Comparison of ENCODE assay signal across 20 cellular contexts in genomic region chr4:169327951-169328350, GRCh38.
"Had no signal": no experiment of that assay in that cellular context is flagged by ENCODE, and none has a peak within 500 bp of the region (broad histone marks: within the 10 kb centered on the region; RNA-seq: fewer than 3 reads in every experiment).

No MANE protein-coding gene starts in this region.

- H3K36me3 ChIP-seq: SJSA1 had no signal

- FAIRE-seq: RCC 7860 had no signal

- H3K27me3 ChIP-seq: SJSA1 had no signal

- H3K4me3 ChIP-seq: SJSA1, SK-N-MC had no signal

- H3K27ac ChIP-seq: HL-60, SJSA1, SK-N-MC had no signal

- H3K9me3 ChIP-seq: SJSA1 had no signal

- H3K4me1 ChIP-seq: SJSA1 had no signal

- DNase-seq: IMR-90, Karpas-422, KG1, MM.1S, NCI-H1092 treated with DMSO at 0.1 percent for 48 hours, NCI-H1436 treated with DMSO at 0.1 percent for 48 hours, NCI-H1694, NCI-H187 treated with DMSO at 0.1 percent for 48 hours, NCI-H2029 treated with DMSO at 0.1 percent for 48 hours, NCI-H2227 treated with DMSO at 0.1 percent for 48 hours, NCI-H524, NCI-H526 treated with DMSO at 0.1 percent for 48 hours, NCI-H748 treated with DMSO at 0.1 percent for 48 hours, Right ventricle myocardium superior, RPMI8226, SIG-M5 had no signal
